In genomic region chr4:75457365-75457764, GRCh38 we compare ENCODE assay signal across 34 cellular contexts. TPM values are rescaled to one million over a fixed set of nuclear protein-coding genes. Genes with fewer than 3 reads are reported as not detected.
DNase-seq lines count a peak whose midpoint lies in the region; ATAC-seq, FAIRE-seq and TF ChIP-seq lines count a peak whose summit lies in the region.
"Had no signal": no experiment of that assay in that cellular context is flagged by ENCODE, and none has a peak within 500 bp of the region (broad histone marks: within the 10 kb centered on the region; RNA-seq: fewer than 3 reads in every experiment).

No MANE protein-coding gene starts in this region.

- no peak overlapping the region for H4K5ac ChIP-seq in IMR-90 (ENCODE audit: low read depth, low read length)

- no TSS peak for BruUV-seq in HepG2 (replicated peaks; lab: Mats Ljungman, UMichigan)
- BruUV-seq in IMR-90 (replicated peaks; lab: Mats Ljungman, UMichigan): no TSS peak
- BruUV-seq in K562 (replicated peaks; lab: Mats Ljungman, UMichigan): no TSS peak

- TF ChIP-seq RAD21 in HepG2 (CRISPR knock-in tag; IDR thresholded peaks at IDR 0.05): no peak
- TF ChIP-seq RAD21 in A549 (conservative IDR thresholded peaks at IDR 0.05 in 1 of 2, IDR thresholded peaks at IDR 0.05 in 1 of 2): no peak
- TF ChIP-seq RAD21 in IMR-90 (IDR thresholded peaks at IDR 0.05; ENCODE audit: low read length): no peak
- no peak for TF ChIP-seq RAD21 in K562 (CRISPR knock-in tag; conservative IDR thresholded peaks at IDR 0.05 in 1 of 2, IDR thresholded peaks at IDR 0.05 in 1 of 2)

- H3K14ac ChIP-seq in IMR-90 (replicated peaks; ENCODE audit: low read depth, low read length): no peak overlapping the region

- H4K20me1 ChIP-seq in HepG2 (ENCODE audit: insufficient read depth, low read length) (no peaks in the 10 kb centered on the region), IMR-90 (ENCODE audit: insufficient read depth, low read length) (no peaks in the 10 kb centered on the region), K562 (replicated peaks; ENCODE audit: control insufficient read depth, insufficient read depth, low read length) (no peaks in the 10 kb centered on the region)
- H4K20me1 ChIP-seq: BLaER1; BLaER1 treated with 17β-estradiol and CSF1 and Interleukin-3, amounts not matched to agents 10 nM and 100 nM had no signal

- H2AFZ ChIP-seq in HepG2 (ENCODE audit: low read length) (no peak overlapping the region), IMR-90 (replicated peaks; ENCODE audit: low read length, poor library complexity) (no peak overlapping the region), K562 (ENCODE audit: low read depth, low read length) (no peak overlapping the region)

- H3K79me2 ChIP-seq in HepG2 (ENCODE audit: insufficient read depth, low read length) (no peaks in the 10 kb centered on the region), K562 (ENCODE audit: control insufficient read depth, insufficient read depth, low read length) (no peaks in the 10 kb centered on the region)

- in situ Hi-C loops in HepG2 (cut with HindIII; ENCODE audit: extremely low pct_ligation_motif_present, low pct_unique_long_range_greater_than_20kb) (no loop called here), IMR-90 (cut with MboI; ENCODE audit: low sequenced_read_pairs) (no loop called here), K562 (cut with MboI) (no loop called here)

- H3K56ac ChIP-seq in IMR-90 (ENCODE audit: extremely low read depth, insufficient read depth, low read length): no peak overlapping the region

- H3K18ac ChIP-seq in IMR-90 (ENCODE audit: low read depth, low read length): no peak overlapping the region

- H3K4ac ChIP-seq in IMR-90 (ENCODE audit: low read depth, low read length): no peak overlapping the region

- TF ChIP-seq POLR2A in HepG2 (IDR thresholded peaks at IDR 0.05; ENCODE audit: insufficient read depth in 1 of 2, low read depth in 2 of 2, low read length in 2 of 2): no peak
- TF ChIP-seq POLR2A in right lobe of liver (IDR thresholded peaks at IDR 0.05): no peak
- TF ChIP-seq POLR2A in A549 (IDR thresholded peaks at IDR 0.05; ENCODE audit: low read length): no peak
- no peak for TF ChIP-seq POLR2A in IMR-90 (IDR thresholded peaks at IDR 0.05; ENCODE audit: low read depth, low read length)
- TF ChIP-seq POLR2A in K562 (conservative IDR thresholded peaks at IDR 0.05): no peak
- no peak for TF ChIP-seq POLR2A in erythroblast (IDR thresholded peaks at IDR 0.05; ENCODE audit: low read length)

- TF ChIP-seq CTCF in HepG2 (CRISPR knock-in tag; IDR thresholded peaks at IDR 0.05): no peak
- no peak for TF ChIP-seq CTCF in right lobe of liver (IDR thresholded peaks at IDR 0.05)
- TF ChIP-seq CTCF in A549 (IDR thresholded peaks at IDR 0.05): no peak
- TF ChIP-seq CTCF in IMR-90 (conservative IDR thresholded peaks at IDR 0.05; ENCODE audit: low read depth, low read length): no peak
- TF ChIP-seq CTCF in K562 (IDR thresholded peaks at IDR 0.05 in 2 of 3, conservative IDR thresholded peaks at IDR 0.05 in 1 of 3; ENCODE audit: insufficient read depth in 2 of 3, low read depth in 1 of 3, low read length in 3 of 3): no peak

- no peak overlapping the region for H4K91ac ChIP-seq in IMR-90 (ENCODE audit: insufficient read depth, low read depth, low read length)

- no peak overlapping the region for H2BK15ac ChIP-seq in IMR-90 (ENCODE audit: low read depth, low read length)

- H3K27ac ChIP-seq in HepG2 (ENCODE audit: extremely low read length, insufficient read depth, low read length) (no peak overlapping the region), right lobe of liver (no peak overlapping the region), A549 (no peak overlapping the region), IMR-90 (ENCODE audit: insufficient read depth, low read length) (no peak overlapping the region), K562 (ENCODE audit: extremely low read depth, low read depth, low read length) (no peak overlapping the region), small intestine (ENCODE audit: low read depth in 1 of 2, low read length in 1 of 2) (no peak overlapping the region)
- H3K27ac ChIP-seq: 22Rv1; BLaER1; BLaER1 treated with 17β-estradiol and CSF1 and Interleukin-3, amounts not matched to agents 10 nM and 100 nM; C4-2B had no signal

- no peak overlapping the region for H2BK120ac ChIP-seq in IMR-90 (ENCODE audit: low read depth, low read length)

- no peaks in the 10 kb centered on the region for H3K27me3 ChIP-seq in HepG2 (ENCODE audit: control insufficient read depth in 1 of 2, insufficient read depth in 2 of 2, low read length in 2 of 2)
- H3K27me3 ChIP-seq in right lobe of liver: no peaks in the 10 kb centered on the region
- peaks cover 3% of the 10 kb centered on the region for H3K27me3 ChIP-seq in IMR-90 (ENCODE audit: control insufficient read depth, insufficient read depth, low read length)
- peaks cover 2 to 6% of the 10 kb centered on the region in 2 experiments; a peak in 2 of 5 replicates for H3K27me3 ChIP-seq in K562 (ENCODE audit: control insufficient read depth in 2 of 2, insufficient read depth in 2 of 2, low read length in 2 of 2)
- H3K27me3 ChIP-seq in small intestine (ENCODE audit: control insufficient read depth in 2 of 2, insufficient read depth in 2 of 2, low read length in 2 of 2): no peaks in the 10 kb centered on the region
- H3K27me3 ChIP-seq: BE2C; BLaER1; BLaER1 treated with 17β-estradiol and CSF1 and Interleukin-3, amounts not matched to agents 10 nM and 100 nM had no signal

- H3K4me1 ChIP-seq in HepG2 (ENCODE audit: insufficient read depth, low read length): no peaks in the 10 kb centered on the region
- H3K4me1 ChIP-seq in right lobe of liver: no peaks in the 10 kb centered on the region
- H3K4me1 ChIP-seq in A549: no peaks in the 10 kb centered on the region
- no peaks in the 10 kb centered on the region for H3K4me1 ChIP-seq in IMR-90 (ENCODE audit: control insufficient read depth, insufficient read depth, low read length)
- no peaks in the 10 kb centered on the region; a peak in 1 of 5 replicates for H3K4me1 ChIP-seq in K562 (replicated peaks in 1 of 2; ENCODE audit: control insufficient read depth in 2 of 2, insufficient read depth in 2 of 2, low read length in 2 of 2)
- H3K4me1 ChIP-seq in small intestine (ENCODE audit: control insufficient read depth in 2 of 2, insufficient read depth in 1 of 2, low read depth in 1 of 2, low read length in 1 of 2): no peaks in the 10 kb centered on the region
- H3K4me1 ChIP-seq: BE2C; BLaER1; BLaER1 treated with 17β-estradiol and CSF1 and Interleukin-3, amounts not matched to agents 10 nM and 100 nM; Caco-2 had no signal

- H3K36me3 ChIP-seq in HepG2 (replicated peaks in 1 of 2; ENCODE audit: control insufficient read depth in 1 of 2, insufficient read depth in 2 of 2, low read length in 2 of 2) (no peaks in the 10 kb centered on the region), right lobe of liver (no peaks in the 10 kb centered on the region), IMR-90 (ENCODE audit: control insufficient read depth, insufficient read depth, low read length) (no peaks in the 10 kb centered on the region), K562 (ENCODE audit: control insufficient read depth, insufficient read depth, low read length) (no peaks in the 10 kb centered on the region), small intestine (ENCODE audit: control insufficient read depth in 2 of 2, insufficient read depth in 2 of 2, low read length in 2 of 2) (no peaks in the 10 kb centered on the region)
- H3K36me3 ChIP-seq: BE2C; BLaER1; BLaER1 treated with 17β-estradiol and CSF1 and Interleukin-3, amounts not matched to agents 10 nM and 100 nM had no signal

- CTCF ChIA-PET in HepG2 (lab: Yijun Ruan, JAX; ENCODE audit: low intra/inter-chr PET ratio, low total read pairs) (no interaction called here), A549 (lab: Yijun Ruan, JAX) (no interaction called here), IMR-90 (lab: Yijun Ruan, JAX) (no interaction called here), K562 (lab: Yijun Ruan, JAX; ENCODE audit: low intra/inter-chr PET ratio) (no interaction called here)

- H2BK20ac ChIP-seq in IMR-90 (ENCODE audit: low read depth, low read length): no peak overlapping the region

- POLR2A ChIA-PET in HepG2 (lab: Yijun Ruan, JAX): no interaction called here
- POLR2A ChIA-PET in A549 (lab: Yijun Ruan, JAX): no interaction called here
- POLR2A ChIA-PET in IMR-90 (lab: Charles Lee; ENCODE audit: unreplicated experiment): no interaction called here
- POLR2A ChIA-PET in K562 (lab: Yijun Ruan, JAX): no interaction called here

- H3K9me1 ChIP-seq in IMR-90 (ENCODE audit: insufficient read depth, low read length) (no peaks in the 10 kb centered on the region), K562 (ENCODE audit: control insufficient read depth, insufficient read depth, low read length) (no peaks in the 10 kb centered on the region)

- H3K4me2 ChIP-seq in HepG2 (ENCODE audit: low read depth, low read length) (no peak overlapping the region), A549 (no peak overlapping the region), IMR-90 (ENCODE audit: low read depth, low read length) (no peak overlapping the region), K562 (ENCODE audit: insufficient read depth, low read length) (no peak overlapping the region)
- H3K4me2 ChIP-seq: BLaER1; BLaER1 treated with 17β-estradiol and CSF1 and Interleukin-3, amounts not matched to agents 10 nM and 100 nM had no signal

- no peak overlapping the region for H2AK9ac ChIP-seq in IMR-90 (replicated peaks; ENCODE audit: low read depth, low read length, poor library complexity)

- no peaks in the 10 kb centered on the region for H3K79me1 ChIP-seq in IMR-90 (ENCODE audit: low read depth in 1 of 2, low read length in 2 of 2)

- FAIRE-seq in HepG2 (lab: Jason Lieb, UNC) (no peak), A549 (lab: Jason Lieb, UNC) (no peak), K562 (lab: Jason Lieb, UNC) (no peak), small intestine (lab: Jason Lieb, UNC) (no peak)
- FAIRE-seq: A204.1, D721Med had no signal

- no peak for ATAC-seq in HepG2
- no peak for ATAC-seq in right lobe of liver
- no peak for ATAC-seq in A549
- no peak for ATAC-seq in IMR-90 (ENCODE audit: low read depth)
- no peak for ATAC-seq in K562
- ATAC-seq in GM18511 (IDR thresholded peaks at IDR 0.05; ENCODE audit: unreplicated experiment): no peak
- ATAC-seq: CD8-positive, alpha-beta T cell had no signal

- no peak overlapping the region for H2AK5ac ChIP-seq in IMR-90 (ENCODE audit: low read depth, low read length)

- H4K8ac ChIP-seq in IMR-90 (ENCODE audit: low read depth in 2 of 2, low read length in 2 of 2): no peak overlapping the region

- 4% methylated on average over 3 of the region's 3 CpGs for WGBS in HepG2 (ENCODE audit: low lambda C conversion rate)
- 82% methylated on average over 3 of the region's 3 CpGs for WGBS in right lobe of liver (ENCODE audit: insufficient coverage, low coverage, low lambda C conversion rate, missing lambda C conversion rate)
- WGBS in A549 (ENCODE audit: missing lambda C conversion rate): 16% methylated on average over 3 of the region's 3 CpGs
- no CpG with 5 or more reads among the region's 3 CpGs for WGBS in IMR-90 (ENCODE audit: extremely low coverage in 2 of 2, insufficient read length in 1 of 2), 2 experiments
- WGBS in K562 (ENCODE audit: insufficient coverage, low coverage, missing lambda C conversion rate): 0% methylated on average over 3 of the region's 3 CpGs
- 44 to 78% (median 48%) methylated on average over 3 of the region's 3 CpGs for WGBS in small intestine, 3 donors

- no peak overlapping the region for H3K9ac ChIP-seq in HepG2 (ENCODE audit: insufficient read depth, low read depth, low read length)
- H3K9ac ChIP-seq in IMR-90 (ENCODE audit: low read depth, low read length): no peak overlapping the region
- H3K9ac ChIP-seq in K562 (ENCODE audit: insufficient read depth in 1 of 2, low read depth in 2 of 2, low read length in 2 of 2): no peak overlapping the region
- H3K9ac ChIP-seq: BLaER1; BLaER1 treated with 17β-estradiol and CSF1 and Interleukin-3, amounts not matched to agents 10 nM and 100 nM had no signal

- DNase-seq in HepG2 (ENCODE audit: low spot score) (no peak), right lobe of liver (no peak), A549 (ENCODE audit: low read depth in 1 of 2, low spot score in 1 of 2) (no peak), IMR-90 (no peak), K562 (ENCODE audit: extremely low read depth in 1 of 4, low spot score in 3 of 4) (no peak), erythroblast (lab: John Stamatoyannopoulos, UW) (no peak), small intestine (no peak)
- DNase-seq: 8988T; ACHN; AML-193; BE2C; C1 segment of cervical spinal cord; Caco-2; Calu3; CD4-positive, alpha-beta memory T cell; CD4-positive, alpha-beta T cell; CD4-positive, CD25-positive, alpha-beta regulatory T cell; CD8-positive, alpha-beta memory T cell; CD8-positive, alpha-beta T cell; COR-L47; DMS 273 treated with DMSO at 0.1 percent for 48 hours; DMS153; DMS53; DMS79; DMS79 treated with DMSO at 0.1 percent for 48 hours; DND-41; EL had no signal

- no peak for TF ChIP-seq EP300 in HepG2 (IDR thresholded peaks at IDR 0.05; ENCODE audit: low read depth in 2 of 2, low read length in 2 of 2)
- no peak for TF ChIP-seq EP300 in HepG2 (CRISPR knock-in tag; IDR thresholded peaks at IDR 0.05; ENCODE audit: borderline replicate concordance)
- no peak for TF ChIP-seq EP300 in A549 (IDR thresholded peaks at IDR 0.05)
- TF ChIP-seq EP300 in K562 (IDR thresholded peaks at IDR 0.05; ENCODE audit: low read length): no peak

- no peaks in the 10 kb centered on the region for H3K9me3 ChIP-seq in HepG2 (ENCODE audit: low read length)
- no peaks in the 10 kb centered on the region for H3K9me3 ChIP-seq in right lobe of liver
- no peaks in the 10 kb centered on the region for H3K9me3 ChIP-seq in A549
- H3K9me3 ChIP-seq in IMR-90 (ENCODE audit: control insufficient read depth, insufficient read depth, low read length): no peaks in the 10 kb centered on the region
- no peaks in the 10 kb centered on the region for H3K9me3 ChIP-seq in K562 (replicated peaks; ENCODE audit: control insufficient read depth, insufficient read depth, low read depth, low read length)
- no peaks in the 10 kb centered on the region for H3K9me3 ChIP-seq in small intestine (ENCODE audit: control insufficient read depth, low read depth)
- H3K9me3 ChIP-seq: BE2C, BLaER1, Caco-2 had no signal

- intact Hi-C loops in HepG2 (cut with micrococcal nuclease; ENCODE audit: unreplicated experiment): no loop called here
- intact Hi-C loops in right lobe of liver (cut with DNase I): no loop called here
- intact Hi-C loops in IMR-90 (cut with micrococcal nuclease): no loop called here
- intact Hi-C loops in K562 (cut with micrococcal nuclease): no loop called here

- H3K23ac ChIP-seq in IMR-90 (ENCODE audit: low read depth, low read length): no peak overlapping the region

- H3K4me3 ChIP-seq in HepG2 (replicated peaks in 1 of 3; ENCODE audit: insufficient read depth in 1 of 3, low read depth in 2 of 3, low read length in 3 of 3): no peak overlapping the region
- H3K4me3 ChIP-seq in right lobe of liver: no peak overlapping the region
- H3K4me3 ChIP-seq in A549: no peak overlapping the region
- H3K4me3 ChIP-seq in IMR-90 (ENCODE audit: insufficient read depth, low read depth, low read length): no peak overlapping the region
- no peak overlapping the region for H3K4me3 ChIP-seq in K562
- H3K4me3 ChIP-seq in small intestine (ENCODE audit: low read depth in 1 of 2, low read length in 2 of 2): no peak overlapping the region
- H3K4me3 ChIP-seq: BLaER1; BLaER1 treated with 17β-estradiol and CSF1 and Interleukin-3, amounts not matched to agents 10 nM and 100 nM had no signal

- dilution Hi-C loops in IMR-90 (cut with HindIII; ENCODE audit: low sequenced_read_pairs, unreplicated experiment): no loop called here

- H2BK5ac ChIP-seq in IMR-90 (ENCODE audit: low read depth, low read length, poor library complexity, severe bottlenecking): no peak overlapping the region

RNA-seq across cellular contexts. Expression of gene RCHY1, which starts 56.8 kb away (rescaled TPM):
- total RNA-seq in HepG2 (2016; rRNA removed; fragmentation: Illumina TruSeq; extraction: Trizol) (30.5 and 42.6 TPM in 2 replicates), right lobe of liver (10 to 100 TPM in 5 of 6 experiments, 1 to 10 TPM in 1; 8.6 to 19.3 (median 14.0) TPM), IMR-90 (2012; rRNA removed) (22.4 and 41.4 TPM in 2 replicates), K562 (2014; rRNA removed) (33.1 and 36.7 TPM in 2 replicates), K562 (2014; rRNA removed; fragmentation: Illumina TruSeq; extraction: Trizol) (41.5 and 45.1 TPM in 2 replicates), K562 (2015; rRNA removed; fragmentation: Illumina TruSeq; extraction: Trizol) (24.8 and 27.3 TPM in 2 replicates), K562 (2021) (41.6 and 45.9 TPM in 2 replicates)
- 8.6 and 10.4 TPM in 2 replicates for total RNA-seq in HepG2 (2016; cell fraction: cytosol; rRNA removed; fragmentation: Illumina TruSeq; extraction: Trizol; ENCODE audit: low read depth)
- 29.9 and 42.5 TPM in 2 replicates for total RNA-seq in HepG2 (2016; cell fraction: insoluble cytoplasmic fraction; rRNA removed; fragmentation: Illumina TruSeq; extraction: Trizol)
- total RNA-seq in HepG2 (2016; cell fraction: membrane; rRNA removed; fragmentation: Illumina TruSeq; extraction: Trizol): 18.6 and 21.8 TPM in 2 replicates
- 18.1 and 19.9 TPM in 2 replicates for total RNA-seq in HepG2 (2016; cell fraction: nucleus; rRNA removed; fragmentation: Illumina TruSeq; extraction: Trizol)
- polyA plus RNA-seq in HepG2 (2011; rRNA removed) (14.6 and 19.9 TPM in 2 replicates), A549 (2011; rRNA removed) (21.8 and 27.4 TPM in 2 replicates), A549 (2017; fragmentation: RNase III; extraction: RNeasy Plus Mini Kit Qiagen cat#74134 plus additional on column Dnase treatment) (19.1 to 20.1 TPM (median 20.0 TPM) in 3 replicates), IMR-90 (2012; rRNA removed) (12.9 and 20.1 TPM in 2 replicates), K562 (2011; rRNA removed) (48.6 and 84.0 TPM in 2 replicates), K562 (2014; fragmentation: Illumina TruSeq; extraction: Trizol) (52.2 and 56.6 TPM in 2 replicates), K562 (2014; fragmentation: Nextera tagmentation; extraction: Ambion mirVana) (10 to 100 TPM; 71.2 to 85.1 TPM), K562 (2014; rRNA removed) (37.3 and 38.2 TPM in 2 replicates), small intestine (10 to 100 TPM; 16.8 to 31.5 (median 25.5) TPM)
- 9.2 and 15.7 TPM in 2 replicates for polyA plus RNA-seq in HepG2 (2011; cell fraction: cytosol; rRNA removed)
- 5.9 and 8.6 TPM in 2 replicates for polyA plus RNA-seq in HepG2 (2011; cell fraction: nucleus; rRNA removed)
- 22.4 and 27.0 TPM in 2 replicates for polyA plus RNA-seq in HepG2 (2012)
- 10.5 and 12.8 TPM in 2 replicates for polyA plus RNA-seq in HepG2 (2016; cell fraction: cytosol; fragmentation: Illumina TruSeq; extraction: Trizol; ENCODE audit: low read depth)
- polyA plus RNA-seq in HepG2 (2016; cell fraction: insoluble cytoplasmic fraction; fragmentation: Illumina TruSeq; extraction: Trizol; ENCODE audit: low read depth): 41.6 and 44.8 TPM in 2 replicates
- 17.8 and 18.6 TPM in 2 replicates for polyA plus RNA-seq in HepG2 (2016; cell fraction: membrane; fragmentation: Illumina TruSeq; extraction: Trizol; ENCODE audit: low read depth)
- polyA plus RNA-seq in HepG2 (2016; cell fraction: nucleus; fragmentation: Illumina TruSeq; extraction: Trizol; ENCODE audit: insufficient read depth, low read depth): 23.2 and 25.5 TPM in 2 replicates
- 4.7 and 5.4 TPM in 2 replicates for polyA minus RNA-seq in HepG2 (2011; rRNA and poly(A)+ RNA removed; ENCODE audit: low replicate concordance)
- polyA minus RNA-seq in HepG2 (2011; cell fraction: cytosol; rRNA and poly(A)+ RNA removed): 5.6 and 8.5 TPM in 2 replicates
- polyA minus RNA-seq in HepG2 (2011; cell fraction: nucleus; rRNA and poly(A)+ RNA removed): 28.8 and 29.8 TPM in 2 replicates
- polyA plus RNA-seq in A549 (2012; cell fraction: cytosol; rRNA removed): 10.8 and 11.9 TPM in 2 replicates
- polyA plus RNA-seq in A549 (2012; cell fraction: nucleus; rRNA removed): 3.3 and 5.2 TPM in 2 replicates
- 5.8 and 7.6 TPM in 2 replicates for polyA minus RNA-seq in A549 (2011; rRNA and poly(A)+ RNA removed)
- 3.9 and 4.7 TPM in 2 replicates for polyA plus RNA-seq in IMR-90 (2012; cell fraction: cytosol; rRNA removed)
- polyA plus RNA-seq in IMR-90 (2012; cell fraction: nucleus; rRNA removed; ENCODE audit: low replicate concordance): 1.1 and 10.7 TPM in 2 replicates
- 13.2 and 35.2 TPM in 2 replicates for total RNA-seq in K562 (2011; cell fraction: chromatin; rRNA removed; ENCODE audit: low replicate concordance)
- 4.5 and 8.4 TPM in 2 replicates for total RNA-seq in K562 (2011; cell fraction: nucleolus; rRNA removed)
- total RNA-seq in K562 (2011; cell fraction: nucleoplasm; rRNA removed): 18.8 and 26.3 TPM in 2 replicates
- 13.8 and 31.0 TPM in 2 replicates for polyA plus RNA-seq in K562 (2011; cell fraction: cytosol; rRNA removed)
- polyA plus RNA-seq in K562 (2011; cell fraction: nucleus; rRNA removed): 20.0 and 29.9 TPM in 2 replicates
- polyA plus RNA-seq in K562 (2012): 39.8 and 104 TPM in 2 replicates
- 73.0 and 104 TPM in 2 replicates for polyA minus RNA-seq in K562 (2011; rRNA and poly(A)+ RNA removed)
- 21.3 and 24.3 TPM in 2 replicates for polyA minus RNA-seq in K562 (2011; cell fraction: cytosol; rRNA and poly(A)+ RNA removed)
- 19.4 and 26.2 TPM in 2 replicates for polyA minus RNA-seq in K562 (2011; cell fraction: nucleus; rRNA and poly(A)+ RNA removed)

RNA-seq across cellular contexts. Expression of gene THAP6, which starts 56.9 kb away (rescaled TPM):
- total RNA-seq in HepG2 (2016; rRNA removed; fragmentation: Illumina TruSeq; extraction: Trizol): 9.3 and 10.6 TPM in 2 replicates
- 1.7 and 1.8 TPM in 2 replicates for total RNA-seq in HepG2 (2016; cell fraction: cytosol; rRNA removed; fragmentation: Illumina TruSeq; extraction: Trizol; ENCODE audit: low read depth)
- total RNA-seq in HepG2 (2016; cell fraction: insoluble cytoplasmic fraction; rRNA removed; fragmentation: Illumina TruSeq; extraction: Trizol): 8.6 and 13.2 TPM in 2 replicates
- total RNA-seq in HepG2 (2016; cell fraction: membrane; rRNA removed; fragmentation: Illumina TruSeq; extraction: Trizol): 5.3 and 6.3 TPM in 2 replicates
- 17.5 and 22.6 TPM in 2 replicates for total RNA-seq in HepG2 (2016; cell fraction: nucleus; rRNA removed; fragmentation: Illumina TruSeq; extraction: Trizol)
- 14.4 and 14.7 TPM in 2 replicates for polyA plus RNA-seq in HepG2 (2011; rRNA removed)
- polyA plus RNA-seq in HepG2 (2011; cell fraction: cytosol; rRNA removed): 3.2 and 3.9 TPM in 2 replicates
- 20.7 and 26.6 TPM in 2 replicates for polyA plus RNA-seq in HepG2 (2011; cell fraction: nucleus; rRNA removed)
- 8.7 and 8.8 TPM in 2 replicates for polyA plus RNA-seq in HepG2 (2012)
- polyA plus RNA-seq in HepG2 (2016; cell fraction: cytosol; fragmentation: Illumina TruSeq; extraction: Trizol; ENCODE audit: low read depth): 1.7 and 1.9 TPM in 2 replicates
- 7.0 and 7.6 TPM in 2 replicates for polyA plus RNA-seq in HepG2 (2016; cell fraction: insoluble cytoplasmic fraction; fragmentation: Illumina TruSeq; extraction: Trizol; ENCODE audit: low read depth)
- 3.2 and 3.3 TPM in 2 replicates for polyA plus RNA-seq in HepG2 (2016; cell fraction: membrane; fragmentation: Illumina TruSeq; extraction: Trizol; ENCODE audit: low read depth)
- polyA plus RNA-seq in HepG2 (2016; cell fraction: nucleus; fragmentation: Illumina TruSeq; extraction: Trizol; ENCODE audit: insufficient read depth, low read depth): 19.8 and 22.2 TPM in 2 replicates
- polyA minus RNA-seq in HepG2 (2011; rRNA and poly(A)+ RNA removed; ENCODE audit: low replicate concordance): 6.8 and 8.8 TPM in 2 replicates
- 5.9 and 6.3 TPM in 2 replicates for polyA minus RNA-seq in HepG2 (2011; cell fraction: cytosol; rRNA and poly(A)+ RNA removed)
- 49.4 and 58.6 TPM in 2 replicates for polyA minus RNA-seq in HepG2 (2011; cell fraction: nucleus; rRNA and poly(A)+ RNA removed)
- total RNA-seq in right lobe of liver: 10 to 100 TPM in 3 of 6 experiments, 1 to 10 TPM in 3; 6.8 to 11.5 (median 10.0) TPM
- 16.0 and 19.1 TPM in 2 replicates for polyA plus RNA-seq in A549 (2011; rRNA removed)
- polyA plus RNA-seq in A549 (2012; cell fraction: cytosol; rRNA removed): 3.3 and 3.6 TPM in 2 replicates
- polyA plus RNA-seq in A549 (2012; cell fraction: nucleus; rRNA removed): 2.8 and 3.4 TPM in 2 replicates
- polyA plus RNA-seq in A549 (2017; fragmentation: RNase III; extraction: RNeasy Plus Mini Kit Qiagen cat#74134 plus additional on column Dnase treatment): 8.1 to 9.4 TPM (median 8.5 TPM) in 3 replicates
- 8.2 and 9.9 TPM in 2 replicates for polyA minus RNA-seq in A549 (2011; rRNA and poly(A)+ RNA removed)
- total RNA-seq in IMR-90 (2012; rRNA removed): 7.0 and 12.8 TPM in 2 replicates
- 4.1 and 6.3 TPM in 2 replicates for polyA plus RNA-seq in IMR-90 (2012; rRNA removed)
- polyA plus RNA-seq in IMR-90 (2012; cell fraction: cytosol; rRNA removed): 0.70 and 0.90 TPM in 2 replicates
- polyA plus RNA-seq in IMR-90 (2012; cell fraction: nucleus; rRNA removed; ENCODE audit: low replicate concordance): 1.3 and 12.7 TPM in 2 replicates
- total RNA-seq in K562 (2011; cell fraction: chromatin; rRNA removed; ENCODE audit: low replicate concordance): 33.4 and 78.0 TPM in 2 replicates
- 19.3 and 24.9 TPM in 2 replicates for total RNA-seq in K562 (2011; cell fraction: nucleolus; rRNA removed)
- 44.7 and 73.7 TPM in 2 replicates for total RNA-seq in K562 (2011; cell fraction: nucleoplasm; rRNA removed)
- total RNA-seq in K562 (2014; rRNA removed): 8.9 and 12.0 TPM in 2 replicates
- 17.3 and 20.9 TPM in 2 replicates for total RNA-seq in K562 (2014; rRNA removed; fragmentation: Illumina TruSeq; extraction: Trizol)
- total RNA-seq in K562 (2015; rRNA removed; fragmentation: Illumina TruSeq; extraction: Trizol): 14.6 and 15.4 TPM in 2 replicates
- 13.7 and 15.1 TPM in 2 replicates for total RNA-seq in K562 (2021)
- polyA plus RNA-seq in K562 (2011; rRNA removed): 25.3 and 30.4 TPM in 2 replicates
- polyA plus RNA-seq in K562 (2011; cell fraction: cytosol; rRNA removed): 6.0 and 9.4 TPM in 2 replicates
- 41.4 and 43.1 TPM in 2 replicates for polyA plus RNA-seq in K562 (2011; cell fraction: nucleus; rRNA removed)
- 7.6 and 16.7 TPM in 2 replicates for polyA plus RNA-seq in K562 (2012)
- polyA plus RNA-seq in K562 (2014; fragmentation: Illumina TruSeq; extraction: Trizol): 18.1 and 19.8 TPM in 2 replicates
- 10 to 100 TPM; 16.3 to 20.1 TPM for polyA plus RNA-seq in K562 (2014; fragmentation: Nextera tagmentation; extraction: Ambion mirVana)
- polyA plus RNA-seq in K562 (2014; rRNA removed): 18.0 and 20.7 TPM in 2 replicates
- 30.6 and 35.1 TPM in 2 replicates for polyA minus RNA-seq in K562 (2011; rRNA and poly(A)+ RNA removed)
- 7.3 and 9.7 TPM in 2 replicates for polyA minus RNA-seq in K562 (2011; cell fraction: cytosol; rRNA and poly(A)+ RNA removed)
- polyA minus RNA-seq in K562 (2011; cell fraction: nucleus; rRNA and poly(A)+ RNA removed): 31.6 and 48.1 TPM in 2 replicates
- polyA plus RNA-seq in small intestine: 1 to 10 TPM; 4.1 to 7.6 (median 4.1) TPM

Comparison
In these comparisons a context has a peak if more than half of its experiments do, and no peak if none do; other contexts are left out.
1. Of the 241 proteins assayed by ChIP-seq in both HepG2 and K562: peak only in HepG2: none; only in K562: MAFG; in both: MAFF and MAFK; in neither: 238.